ENCODE assay signal across 1 cellular context in genomic region chr6:24401458-24401857, GRCh38.
TF ChIP-seq lines count a peak whose summit lies in the region.

No MANE protein-coding gene starts in this region.

TF ChIP-seq in GM23338, 12 proteins besides CTCF, POLR2A, EP300 and RAD21 (continued from another document):
- TF ChIP-seq ZNF462 (CRISPR knock-in tag; IDR thresholded peaks at IDR 0.05) = no peak
- TF ChIP-seq REST (IDR thresholded peaks at IDR 0.05; ENCODE audit: unreplicated experiment) = no peak
- no peak for TF ChIP-seq EZH2phosphoT487 (IDR thresholded peaks at IDR 0.05; ENCODE audit: unreplicated experiment)
- no peak for TF ChIP-seq ZNF331 (CRISPR knock-in tag; IDR thresholded peaks at IDR 0.05; ENCODE audit: low read depth)
- no peak for TF ChIP-seq NANOG (IDR thresholded peaks at IDR 0.05; ENCODE audit: borderline replicate concordance)
- TF ChIP-seq CREB1 (CRISPR knock-in tag; IDR thresholded peaks at IDR 0.05; ENCODE audit: low read depth) = no peak
- no peak for TF ChIP-seq STAT1 (IDR thresholded peaks at IDR 0.05; ENCODE audit: unreplicated experiment)
- TF ChIP-seq JUNB (IDR thresholded peaks at IDR 0.05; ENCODE audit: unreplicated experiment) = no peak
- TF ChIP-seq ETS1 (IDR thresholded peaks at IDR 0.05) = no peak
- TF ChIP-seq ZNF114 (CRISPR knock-in tag; IDR thresholded peaks at IDR 0.05) = no peak
- no peak for TF ChIP-seq EZH2 (IDR thresholded peaks at IDR 0.05; ENCODE audit: low read depth, unreplicated experiment)
